In genomic region chr13:66216723-66217122, GRCh38 we compare ENCODE assay signal across 21 cellular contexts.
"Had no signal": no experiment of that assay in that cellular context is flagged by ENCODE, and none has a peak within 500 bp of the region (broad histone marks: within the 10 kb centered on the region; RNA-seq: fewer than 3 reads in every experiment).

No MANE protein-coding gene starts in this region.

- H3K27ac Mint-ChIP-seq: activated CD4-positive, alpha-beta T cell treated with anti-CD3 and anti-CD28 coated beads, Interleukin-2, amount 10 ng/mL, durations not matched to agents 7 days and 5 days; activated CD8-positive, alpha-beta T cell treated with anti-CD3 and anti-CD28 coated beads, Interleukin-2, amount 10 ng/mL, durations not matched to agents 7 days and 5 days; effector memory CD8-positive, alpha-beta T cell; mesothelial cell of epicardium; T-cell had no signal

- H3K4me1 ChIP-seq: ascending aorta, esophagus squamous epithelium, gastrocnemius medialis, psoas muscle, upper lobe of right lung had no signal

- H3K27me3 Mint-ChIP-seq: activated CD4-positive, alpha-beta T cell treated with anti-CD3 and anti-CD28 coated beads, Interleukin-2, amount 10 ng/mL, durations not matched to agents 7 days and 5 days; effector memory CD8-positive, alpha-beta T cell; T-cell had no signal

- H3K27ac ChIP-seq: ascending aorta, esophagus squamous epithelium, gastrocnemius medialis, psoas muscle, upper lobe of right lung had no signal

- DNase-seq: activated CD4-positive, alpha-beta T cell treated with anti-CD3 and anti-CD28 coated beads, Interleukin-2, amount 10 ng/mL, durations not matched to agents 7 days and 5 days; activated CD8-positive, alpha-beta memory T cell treated with anti-CD3 and anti-CD28 coated beads, Interleukin-2, amount 50 U/mL, for 4 hours; activated CD8-positive, alpha-beta T cell treated with anti-CD3 and anti-CD28 coated beads, Interleukin-2, amount 10 ng/mL, durations not matched to agents 7 days and 5 days; activated naive CD4-positive, alpha-beta T cell treated with anti-CD3 and anti-CD28 coated beads, Interleukin-2, amount 50 U/mL, for 16 hours; activated T-cell treated with anti-CD3 and anti-CD28 coated beads, Interleukin-2, amount 50 U/mL, for 4 hours; effector memory CD8-positive, alpha-beta T cell; esophagus squamous epithelium; gastrocnemius medialis; head of caudate nucleus; psoas muscle; right cardiac atrium; small intestine; stimulated activated CD4-positive, alpha-beta T cell treated with anti-CD3 and anti-CD28 coated beads, Interleukin-4, amount 100 ng/mL, for 1 hour; T-cell; T-helper 9 cell; upper lobe of right lung had no signal

- H3K36me3 ChIP-seq: ascending aorta, esophagus squamous epithelium, gastrocnemius medialis, upper lobe of right lung had no signal

- ATAC-seq: activated CD8-positive, alpha-beta T cell treated with anti-CD3 and anti-CD28 coated beads, Interleukin-2, amount 10 ng/mL, durations not matched to agents 7 days and 5 days; activated T-cell treated with anti-CD3 and anti-CD28 coated beads, Interleukin-2, amount 50 U/mL, for 4 hours; effector memory CD8-positive, alpha-beta T cell; gastrocnemius medialis; psoas muscle; right cardiac atrium; SK-N-SH treated with all-trans-retinoic acid at 6 μM for 48 hours; T-cell; upper lobe of right lung had no signal

- H3K4me1 Mint-ChIP-seq: activated CD4-positive, alpha-beta T cell treated with anti-CD3 and anti-CD28 coated beads, Interleukin-2, amount 10 ng/mL, durations not matched to agents 7 days and 5 days; neural crest cell; T-cell had no signal

- H3K9me3 ChIP-seq: ascending aorta, esophagus squamous epithelium, gastrocnemius medialis, psoas muscle, upper lobe of right lung had no signal

- H3K4me3 ChIP-seq: ascending aorta, esophagus squamous epithelium, gastrocnemius medialis, lung, psoas muscle, upper lobe of right lung had no signal

- H3K36me3 Mint-ChIP-seq: T-cell had no signal

- H3K9me3 Mint-ChIP-seq: activated CD4-positive, alpha-beta T cell treated with anti-CD3 and anti-CD28 coated beads, Interleukin-2, amount 10 ng/mL, durations not matched to agents 7 days and 5 days; neural crest cell had no signal

- H3K4me3 Mint-ChIP-seq: activated CD4-positive, alpha-beta T cell treated with anti-CD3 and anti-CD28 coated beads, Interleukin-2, amount 10 ng/mL, durations not matched to agents 7 days and 5 days; activated CD8-positive, alpha-beta T cell treated with anti-CD3 and anti-CD28 coated beads, Interleukin-2, amount 10 ng/mL, durations not matched to agents 7 days and 5 days; activated T-cell treated with anti-CD3 and anti-CD28 coated beads, Interleukin-2, amount 50 U/mL, for 4 hours; effector memory CD8-positive, alpha-beta T cell; mesothelial cell of epicardium; neural crest cell; T-cell had no signal

- H3K27me3 ChIP-seq: ascending aorta, esophagus squamous epithelium, gastrocnemius medialis, upper lobe of right lung had no signal
